18 cellular contexts compared by ENCODE assay signal in genomic region chr3:50876947-50877346, GRCh38.
DNase-seq lines count a peak whose midpoint lies in the region; TF ChIP-seq lines count a peak whose summit lies in the region.
"Had no signal": no experiment of that assay in that cellular context is flagged by ENCODE, and none has a peak within 500 bp of the region (broad histone marks: within the 10 kb centered on the region; RNA-seq: fewer than 3 reads in every experiment).

No MANE protein-coding gene starts in this region.

- CTCF ChIA-PET in MCF 10A (lab: Yijun Ruan, JAX) = no interaction called here

- POLR2A ChIA-PET in MCF 10A (lab: Yijun Ruan, JAX) = no interaction called here

- no peaks in the 10 kb centered on the region for H3K36me3 Mint-ChIP-seq in MCF 10A (ENCODE audit: insufficient read depth, unreplicated experiment)

- in situ Hi-C loops in HAP-1 (cut with MboI; ENCODE audit: low sequenced_read_pairs) = no loop called here

- H3K27me3 Mint-ChIP-seq in MCF 10A (ENCODE audit: insufficient read depth, unreplicated experiment) = peaks cover 20% of the 10 kb centered on the region

- no peaks in the 10 kb centered on the region for H3K4me1 ChIP-seq in HAP-1
- H3K4me1 ChIP-seq: SJSA1 had no signal

- no TSS peak for BruUV-seq in MCF 10A (replicated peaks; lab: Mats Ljungman, UMichigan)

- H3K9me3 ChIP-seq in HAP-1 = no peaks in the 10 kb centered on the region
- H3K9me3 ChIP-seq: SJSA1 had no signal

- H3K36me3 ChIP-seq in HAP-1 (replicated peaks) = no peaks in the 10 kb centered on the region
- H3K36me3 ChIP-seq: SJSA1 had no signal

- no peaks in the 10 kb centered on the region for H3K4me1 Mint-ChIP-seq in MCF 10A (ENCODE audit: insufficient read depth, unreplicated experiment)
- H3K4me1 Mint-ChIP-seq: B cell had no signal

- no peak overlapping the region for H3K4me3 ChIP-seq in HAP-1
- H3K4me3 ChIP-seq: GM12878, SJSA1 had no signal

- intact Hi-C loops in MCF 10A (cut with micrococcal nuclease) = no loop called here

- peaks cover 3% of the 10 kb centered on the region for H3K9me3 Mint-ChIP-seq in MCF 10A (ENCODE audit: unreplicated experiment)

- no peak for TF ChIP-seq CTCF in MCF 10A (IDR thresholded peaks at IDR 0.05; ENCODE audit: unreplicated experiment)

- H3K27ac Mint-ChIP-seq in MCF 10A (ENCODE audit: low read depth, unreplicated experiment) = no peak overlapping the region
- H3K27ac Mint-ChIP-seq: B cell; CD4-positive, alpha-beta T cell; T-helper 2 cell treated with Interferon-gamma antibody and Interleukin-4, amounts not matched to agents 5 μg/mL and 100 μg/mL, for 36 hours had no signal

- DNase-seq in AG08395 (ENCODE audit: low spot score) (peak; percentile 5), DMS 273 treated with DMSO at 0.1 percent for 48 hours (lab: John Stamatoyannopoulos, UW) (peak; percentile 10), NCI-H1694 (lab: John Stamatoyannopoulos, UW) (peak; percentile 24), cerebellar cortex (ENCODE audit: low spot score) (peak; percentile 71), ureter (ENCODE audit: low spot score) (no peak), HAP-1 (ENCODE audit: low spot score in 2 of 2) (no peak), MCF 10A (ENCODE audit: unreplicated experiment) (no peak)
- DNase-seq: Calu3; CD4-positive, alpha-beta T cell; DMS79 treated with DMSO at 0.1 percent for 48 hours; HCEC 1CT; MV-4-11; NCI-H748 treated with DMSO at 0.1 percent for 48 hours; PC-3 had no signal

- no peak overlapping the region for H3K4me3 Mint-ChIP-seq in MCF 10A (ENCODE audit: unreplicated experiment)
- H3K4me3 Mint-ChIP-seq: B cell; CD4-positive, alpha-beta T cell; T-helper 2 cell treated with Interferon-gamma antibody and Interleukin-4, amounts not matched to agents 5 μg/mL and 100 μg/mL, for 36 hours had no signal

- H3K27me3 ChIP-seq in HAP-1 (ENCODE audit: low read depth) = no peaks in the 10 kb centered on the region
- H3K27me3 ChIP-seq: SJSA1 had no signal

Comparison
In these comparisons a context has a peak if more than half of its experiments do, and no peak if none do; other contexts are left out.
1. DNase-seq: peak in AG08395 (single experiment), DMS 273 treated with DMSO at 0.1 percent for 48 hours (single experiment), NCI-H1694 (single experiment) and cerebellar cortex (single experiment); none in ureter (single experiment), HAP-1 (0 of 2) and MCF 10A (single experiment).